Comparison of ENCODE assay signal across 8 cellular contexts in genomic region chr6:104525677-104526322, GRCh38.
DNase-seq lines count a peak whose midpoint lies in the region; ATAC-seq and TF ChIP-seq lines count a peak whose summit lies in the region.

No MANE protein-coding gene starts in this region.

- H3K79me1 ChIP-seq in IMR-90 (ENCODE audit: low read depth in 1 of 2, low read length in 2 of 2): no peaks in the 10 kb centered on the region

- no peak overlapping the region for H2AK5ac ChIP-seq in IMR-90 (ENCODE audit: low read depth, low read length)

- H3K4me2 ChIP-seq in IMR-90 (ENCODE audit: low read depth, low read length) (peak overlapping the region; percentile 65; the same call in 1 of the 2 replicates), neural cell (ENCODE audit: low read length) (no peak overlapping the region)

- H2BK120ac ChIP-seq in IMR-90 (ENCODE audit: low read depth, low read length): no peak overlapping the region

- TF ChIP-seq POLR2A in IMR-90 (IDR thresholded peaks at IDR 0.05; ENCODE audit: low read depth, low read length): no peak

- H3K4me1 ChIP-seq in IMR-90 (ENCODE audit: control insufficient read depth, insufficient read depth, low read length) (no peaks in the 10 kb centered on the region), Panc1 (ENCODE audit: control insufficient read depth, insufficient read depth, low read length) (peaks cover 12% of the 10 kb centered on the region)

- CTCF ChIA-PET in IMR-90 (lab: Yijun Ruan, JAX) (interaction anchor here (0.5 to 2.2 kb wide), 7 partner anchors 8 to 423 kb away, joined by 3 to 8 read pairs (median 4); no protein-coding TSS in a partner anchor), Panc1 (lab: Charles Lee) (interaction anchor here (0.6 to 0.7 kb wide), 3 partner anchors 37 to 486 kb away, joined by 3 read pairs; no protein-coding TSS in a partner anchor)

- peak; percentile 85 for TF ChIP-seq CTCF in IMR-90 (conservative IDR thresholded peaks at IDR 0.05; ENCODE audit: low read depth, low read length)
- peak; percentile 96 for TF ChIP-seq CTCF in Panc1 (IDR thresholded peaks at IDR 0.05)
- peak; percentile 94 for TF ChIP-seq CTCF in fibroblast of mammary gland (conservative IDR thresholded peaks at IDR 0.05; ENCODE audit: control insufficient read depth, insufficient read depth, low read depth, low read length)
- TF ChIP-seq CTCF in neural cell (IDR thresholded peaks at IDR 0.05; ENCODE audit: poor library complexity, severe bottlenecking): peak; percentile 82

- no peak overlapping the region for H3K14ac ChIP-seq in IMR-90 (replicated peaks; ENCODE audit: low read depth, low read length)

- no CpG with 5 or more reads among the region's 15 CpGs for WGBS in IMR-90 (ENCODE audit: extremely low coverage in 2 of 2, insufficient read length in 1 of 2), 2 experiments

- H3K4me1 Mint-ChIP-seq in activated T-cell treated with anti-CD3 and anti-CD28 coated beads, Interleukin-2, amount 50 U/mL, for 72 hours (ENCODE audit: low read depth): no peaks in the 10 kb centered on the region
- no peaks in the 10 kb centered on the region for H3K4me1 Mint-ChIP-seq in stimulated activated naive CD8-positive, alpha-beta T cell treated with anti-CD3 and anti-CD28 coated beads, Interleukin-15, amount 100 ng/mL, for 72 hours

- intact Hi-C loops in IMR-90 (cut with micrococcal nuclease) (loop anchor here (5.0 kb wide), 1 partner anchor 247 kb away; no protein-coding TSS in a partner anchor), Panc1 (cut with micrococcal nuclease; ENCODE audit: unreplicated experiment) (loop anchor here (2.0 to 10.0 kb wide), 2 partner anchors 191 to 245 kb away; no protein-coding TSS in a partner anchor)

- peaks cover 19% of the 10 kb centered on the region for H3K27me3 Mint-ChIP-seq in activated T-cell treated with anti-CD3 and anti-CD28 coated beads, Interleukin-2, amount 50 U/mL, for 72 hours (ENCODE audit: low read depth)
- peaks cover 16% of the 10 kb centered on the region for H3K27me3 Mint-ChIP-seq in stimulated activated naive CD8-positive, alpha-beta T cell treated with anti-CD3 and anti-CD28 coated beads, Interleukin-15, amount 100 ng/mL, for 72 hours

- H3K4ac ChIP-seq in IMR-90 (ENCODE audit: low read depth, low read length): no peak overlapping the region

- dilution Hi-C loops in IMR-90 (cut with HindIII; ENCODE audit: low sequenced_read_pairs, unreplicated experiment): no loop called here

- H3K79me2 ChIP-seq in neural cell (replicated peaks; ENCODE audit: insufficient read depth, low read length): no peaks in the 10 kb centered on the region

- H3K56ac ChIP-seq in IMR-90 (ENCODE audit: extremely low read depth, insufficient read depth, low read length): no peak overlapping the region

- in situ Hi-C loops in IMR-90 (cut with MboI; ENCODE audit: low sequenced_read_pairs): no loop called here
- in situ Hi-C loops in Panc1 (cut with HindIII; ENCODE audit: low pct_unique_long_range_greater_than_20kb, low sequenced_read_pairs): no loop called here

- POLR2A ChIA-PET in IMR-90 (lab: Charles Lee; ENCODE audit: unreplicated experiment): no interaction called here
- POLR2A ChIA-PET in Panc1 (lab: Charles Lee): no interaction called here

- H3K4me3 ChIP-seq in IMR-90 (ENCODE audit: insufficient read depth, low read depth, low read length): peak overlapping the region; percentile 10; the same call in 1 of the 2 replicates
- H3K4me3 ChIP-seq in Panc1 (ENCODE audit: low read depth in 2 of 2, low read length in 2 of 2): peak overlapping the region; percentile 21 to 22
- peak overlapping the region; percentile 32 for H3K4me3 ChIP-seq in fibroblast of mammary gland (ENCODE audit: control insufficient read depth, low read depth, low read length)
- no peak overlapping the region for H3K4me3 ChIP-seq in neural cell (ENCODE audit: low read length)

- H3F3A ChIP-seq in neural cell (ENCODE audit: insufficient read depth, low read length, poor library complexity, severe bottlenecking): no peaks in the 10 kb centered on the region

- no peaks in the 10 kb centered on the region for H3K9me2 ChIP-seq in neural cell (ENCODE audit: insufficient read depth, low read length)

- H2BK20ac ChIP-seq in IMR-90 (ENCODE audit: low read depth, low read length): no peak overlapping the region

- H2BK15ac ChIP-seq in IMR-90 (ENCODE audit: low read depth, low read length): no peak overlapping the region

- H2BK5ac ChIP-seq in IMR-90 (ENCODE audit: low read depth, low read length, poor library complexity, severe bottlenecking): no peak overlapping the region

- H3K9me3 Mint-ChIP-seq in activated T-cell treated with anti-CD3 and anti-CD28 coated beads, Interleukin-2, amount 50 U/mL, for 72 hours: no peaks in the 10 kb centered on the region
- H3K9me3 Mint-ChIP-seq in stimulated activated naive CD8-positive, alpha-beta T cell treated with anti-CD3 and anti-CD28 coated beads, Interleukin-15, amount 100 ng/mL, for 72 hours: no peaks in the 10 kb centered on the region

- H4K5ac ChIP-seq in IMR-90 (ENCODE audit: low read depth, low read length): no peak overlapping the region

- H4K20me1 ChIP-seq in IMR-90 (ENCODE audit: insufficient read depth, low read length): no peaks in the 10 kb centered on the region
- H4K20me1 ChIP-seq in neural cell (ENCODE audit: insufficient read depth): no peaks in the 10 kb centered on the region

- H4K91ac ChIP-seq in IMR-90 (ENCODE audit: insufficient read depth, low read depth, low read length): no peak overlapping the region

- peak overlapping the region; percentile 44 to 53 for H3K4me3 Mint-ChIP-seq in activated T-cell treated with anti-CD3 and anti-CD28 coated beads, Interleukin-2, amount 50 U/mL, for 72 hours
- peak overlapping the region in 1 of 2 donors; percentile 66 for H3K4me3 Mint-ChIP-seq in stimulated activated naive CD8-positive, alpha-beta T cell treated with anti-CD3 and anti-CD28 coated beads, Interleukin-15, amount 100 ng/mL, for 72 hours

- no peak overlapping the region for H3K18ac ChIP-seq in IMR-90 (ENCODE audit: low read depth, low read length)

- no peak overlapping the region for H3K23ac ChIP-seq in IMR-90 (ENCODE audit: low read depth, low read length)

- TF ChIP-seq EP300 in neural cell (conservative IDR thresholded peaks at IDR 0.05; ENCODE audit: poor library complexity, severe bottlenecking): no peak

- H3K9me3 ChIP-seq in IMR-90 (ENCODE audit: control insufficient read depth, insufficient read depth, low read length) (no peaks in the 10 kb centered on the region), Panc1 (ENCODE audit: control insufficient read depth, insufficient read depth, low read depth, low read length) (no peaks in the 10 kb centered on the region), neural cell (ENCODE audit: low read length) (no peaks in the 10 kb centered on the region)

- TF ChIP-seq RAD21 in IMR-90 (IDR thresholded peaks at IDR 0.05; ENCODE audit: low read length): peak; percentile 88
- peak; percentile 87 for TF ChIP-seq RAD21 in neural cell (conservative IDR thresholded peaks at IDR 0.05)

- no peaks in the 10 kb centered on the region for H3K36me3 ChIP-seq in IMR-90 (ENCODE audit: control insufficient read depth, insufficient read depth, low read length)
- no peaks in the 10 kb centered on the region for H3K36me3 ChIP-seq in Panc1 (ENCODE audit: control insufficient read depth, insufficient read depth, low read length)
- no peaks in the 10 kb centered on the region for H3K36me3 ChIP-seq in neural cell (ENCODE audit: insufficient read depth, low read length)

- no peaks in the 10 kb centered on the region for H3K36me3 Mint-ChIP-seq in activated T-cell treated with anti-CD3 and anti-CD28 coated beads, Interleukin-2, amount 50 U/mL, for 72 hours (ENCODE audit: insufficient read depth in 2 of 2)

- DNase-seq in DMS153 (lab: John Stamatoyannopoulos, UW): peak; percentile 66
- peak; percentile 64 for DNase-seq in IMR-90
- peak; percentile 46 for DNase-seq in Panc1 (ENCODE audit: low read depth, low spot score)
- peak; percentile 69 to 73 for DNase-seq in activated T-cell treated with anti-CD3 and anti-CD28 coated beads, Interleukin-2, amount 50 U/mL, for 72 hours
- peak; percentile 76 for DNase-seq in fibroblast of mammary gland (ENCODE audit: low read depth)
- peak; percentile 59 to 71 for DNase-seq in stimulated activated naive CD8-positive, alpha-beta T cell treated with anti-CD3 and anti-CD28 coated beads, Interleukin-15, amount 100 ng/mL, for 72 hours

- H2AFZ ChIP-seq in IMR-90 (replicated peaks; ENCODE audit: low read length, poor library complexity) (peak overlapping the region; percentile 16), neural cell (ENCODE audit: low read depth, low read length) (no peak overlapping the region)

- no peak overlapping the region for H3K27ac Mint-ChIP-seq in activated T-cell treated with anti-CD3 and anti-CD28 coated beads, Interleukin-2, amount 50 U/mL, for 72 hours
- H3K27ac Mint-ChIP-seq in stimulated activated naive CD8-positive, alpha-beta T cell treated with anti-CD3 and anti-CD28 coated beads, Interleukin-15, amount 100 ng/mL, for 72 hours: no peak overlapping the region

- peak; percentile 99 for ATAC-seq in GM21528 (IDR thresholded peaks at IDR 0.05; ENCODE audit: low FRiP score, unreplicated experiment)
- ATAC-seq in IMR-90 (ENCODE audit: low read depth): peak; percentile 100
- ATAC-seq in Panc1: peak; percentile 94
- peak; percentile 84 to 92 for ATAC-seq in activated T-cell treated with anti-CD3 and anti-CD28 coated beads, Interleukin-2, amount 50 U/mL, for 72 hours (replicated peaks in 1 of 2)
- peak; percentile 84 for ATAC-seq in stimulated activated naive CD8-positive, alpha-beta T cell treated with anti-CD3 and anti-CD28 coated beads, Interleukin-15, amount 100 ng/mL, for 72 hours

- BruUV-seq in IMR-90 (replicated peaks; lab: Mats Ljungman, UMichigan) (no TSS peak), Panc1 (replicated peaks; lab: Mats Ljungman, UMichigan) (no TSS peak)

- no peak overlapping the region for H3K9ac ChIP-seq in IMR-90 (ENCODE audit: low read depth, low read length)
- H3K9ac ChIP-seq in neural cell (ENCODE audit: low read length): no peak overlapping the region

- no peak overlapping the region for H2AK9ac ChIP-seq in IMR-90 (replicated peaks; ENCODE audit: low read depth, low read length, poor library complexity)

- H3K9me1 ChIP-seq in IMR-90 (ENCODE audit: insufficient read depth, low read length): no peaks in the 10 kb centered on the region

- H4K8ac ChIP-seq in IMR-90 (ENCODE audit: low read depth in 2 of 2, low read length in 2 of 2): no peak overlapping the region

- H3K27me3 ChIP-seq in IMR-90 (ENCODE audit: control insufficient read depth, insufficient read depth, low read length) (peaks cover 8% of the 10 kb centered on the region; the same call in 1 of the 2 replicates), Panc1 (ENCODE audit: control insufficient read depth, insufficient read depth, low read length) (no peaks in the 10 kb centered on the region), neural cell (ENCODE audit: insufficient read depth, low read depth, low read length) (no peaks in the 10 kb centered on the region)

- H3K27ac ChIP-seq in IMR-90 (ENCODE audit: insufficient read depth, low read length) (no peak overlapping the region), Panc1 (ENCODE audit: low read length) (peak overlapping the region; percentile 54; the same call in 1 of the 2 replicates), neural cell (ENCODE audit: low read length) (no peak overlapping the region)

TF ChIP-seq in IMR-90, 13 proteins besides CTCF, POLR2A, EP300 and RAD21 (continues in another document):
- TF ChIP-seq FOS (IDR thresholded peaks at IDR 0.05; ENCODE audit: low read depth, low read length): no peak

TF ChIP-seq in neural cell, 6 proteins besides CTCF, POLR2A, EP300 and RAD21 (continues in another document):
- no peak for TF ChIP-seq POLR2AphosphoS5 (IDR thresholded peaks at IDR 0.05)
